Comparison of ENCODE assay signal across 9 cellular contexts in genomic region chr11:102495161-102496042, GRCh38. TPM values are rescaled to one million over a fixed set of nuclear protein-coding genes. Genes with fewer than 3 reads are reported as not detected.
DNase-seq lines count a peak whose midpoint lies in the region; ATAC-seq and TF ChIP-seq lines count a peak whose summit lies in the region.
"Had no signal": no experiment of that assay in that cellular context is flagged by ENCODE, and none has a peak within 500 bp of the region (broad histone marks: within the 10 kb centered on the region; RNA-seq: fewer than 3 reads in every experiment).

No MANE protein-coding gene starts in this region.

- H3K9me3 ChIP-seq in MM.1S (replicated peaks; ENCODE audit: insufficient read depth, low read length), result no peaks in the 10 kb centered on the region
- no peaks in the 10 kb centered on the region for H3K9me3 ChIP-seq in iPS-15b (ENCODE audit: control insufficient read depth, insufficient read depth, low read length)
- H3K9me3 ChIP-seq in smooth muscle cell (replicated peaks; ENCODE audit: low read depth), result no peaks in the 10 kb centered on the region

- H3K4me1 ChIP-seq in MM.1S (ENCODE audit: low read length), result no peaks in the 10 kb centered on the region
- no peaks in the 10 kb centered on the region for H3K4me1 ChIP-seq in iPS-15b (ENCODE audit: control insufficient read depth, insufficient read depth, low read length)
- no peaks in the 10 kb centered on the region for H3K4me1 ChIP-seq in smooth muscle cell (ENCODE audit: low read depth)

- no peak overlapping the region for H3K4me2 ChIP-seq in MM.1S (ENCODE audit: low read depth, low read length)
- H3K4me2 ChIP-seq in smooth muscle cell, result peak overlapping the region; percentile 56

- ATAC-seq in HG02571 (IDR thresholded peaks at IDR 0.05; ENCODE audit: unreplicated experiment), result peak; percentile 79

- H3K9ac ChIP-seq in MM.1S (ENCODE audit: low read length) (no peak overlapping the region), iPS-15b (ENCODE audit: low read depth, low read length) (no peak overlapping the region), smooth muscle cell (ENCODE audit: low read depth) (no peak overlapping the region)

- H3K4me1 Mint-ChIP-seq in brain, result peaks cover 11% of the 10 kb centered on the region

- H3K36me3 ChIP-seq in MM.1S (replicated peaks; ENCODE audit: insufficient read depth, low read length) (no peaks in the 10 kb centered on the region), iPS-15b (ENCODE audit: control insufficient read depth, insufficient read depth, low read length) (no peaks in the 10 kb centered on the region), smooth muscle cell (ENCODE audit: low read depth) (no peaks in the 10 kb centered on the region)

- H3F3A ChIP-seq in MM.1S (ENCODE audit: insufficient read depth, low read length), result no peaks in the 10 kb centered on the region
- no peaks in the 10 kb centered on the region for H3F3A ChIP-seq in smooth muscle cell (ENCODE audit: low read depth)

- DNase-seq in AG04449 (ENCODE audit: low read depth, low spot score) (peak; percentile 67), MM.1S (peak; percentile 76), RPMI8226 (peak; percentile 74), smooth muscle cell (lab: John Stamatoyannopoulos, UW; ENCODE audit: unreplicated experiment) (no peak)

- peak overlapping the region in 2 of 5 experiments; percentile 36 to 47 for H3K27ac Mint-ChIP-seq in brain

- POLR2A ChIA-PET in AG04449 (lab: Yijun Ruan, JAX), result no interaction called here

- H3K27me3 Mint-ChIP-seq in brain, result peaks cover 4% of the 10 kb centered on the region

- H4K20me1 ChIP-seq in MM.1S (ENCODE audit: insufficient read depth, low read length) (no peaks in the 10 kb centered on the region), smooth muscle cell (ENCODE audit: low read depth) (no peaks in the 10 kb centered on the region)

- H3K9me2 ChIP-seq in MM.1S (replicated peaks; ENCODE audit: insufficient read depth, low read length), result no peaks in the 10 kb centered on the region

- no peaks in the 10 kb centered on the region for H3K9me3 Mint-ChIP-seq in brain

- no peak overlapping the region for H3K27ac ChIP-seq in MM.1S (ENCODE audit: low read length)
- no peak overlapping the region for H3K27ac ChIP-seq in smooth muscle cell (ENCODE audit: low read depth)

- no peak overlapping the region for H3K4me3 ChIP-seq in AG04449 (ENCODE audit: low read depth, low read length)
- no peak overlapping the region for H3K4me3 ChIP-seq in MM.1S (ENCODE audit: low read length)
- H3K4me3 ChIP-seq in iPS-15b (ENCODE audit: low read depth, low read length), result peak overlapping the region; percentile 30
- H3K4me3 ChIP-seq in smooth muscle cell, result no peak overlapping the region

- no peaks in the 10 kb centered on the region for H3K36me3 Mint-ChIP-seq in brain

- H2AFZ ChIP-seq in MM.1S (ENCODE audit: low read length) (no peak overlapping the region), smooth muscle cell (ENCODE audit: low read depth) (no peak overlapping the region)

- H3K27me3 ChIP-seq in MM.1S (replicated peaks; ENCODE audit: insufficient read depth, low read length) (no peaks in the 10 kb centered on the region), iPS-15b (ENCODE audit: control insufficient read depth, insufficient read depth, low read length) (no peaks in the 10 kb centered on the region), smooth muscle cell (ENCODE audit: low read depth) (no peaks in the 10 kb centered on the region)

- H3K4me3 Mint-ChIP-seq in brain, result peak overlapping the region in 3 of 5 experiments; percentile 35 to 43 (median 38)

- CTCF ChIA-PET in AG04449 (lab: Yijun Ruan, JAX), result interaction anchor here (0.6 to 1.8 kb wide), 38 partner anchors 8 to 635 kb away, joined by 3 to 78 read pairs (median 4); no protein-coding TSS in a partner anchor

- peak; percentile 46 for TF ChIP-seq CTCF in AG04449 (IDR thresholded peaks at IDR 0.05; ENCODE audit: insufficient read depth, low read length, missing control alignments)
- TF ChIP-seq CTCF in GM12872 (IDR thresholded peaks at IDR 0.05; ENCODE audit: insufficient read depth, low read depth, low read length), result peak; percentile 58; the same call in 2 of the 3 replicates
- TF ChIP-seq CTCF in MM.1S (IDR thresholded peaks at IDR 0.05; ENCODE audit: low read length), result peak; percentile 69
- peak; percentile 81 to 89 for TF ChIP-seq CTCF in brain (conservative IDR thresholded peaks at IDR 0.05)
- TF ChIP-seq CTCF in smooth muscle cell (IDR thresholded peaks at IDR 0.05; ENCODE audit: borderline replicate concordance, insufficient read depth, poor library complexity, severe bottlenecking), result peak; percentile 72

- 43% methylated on average over 12 of the region's 12 CpGs for WGBS in smooth muscle cell (ENCODE audit: low lambda C conversion rate)

- H3K79me2 ChIP-seq in MM.1S (ENCODE audit: low read length) (no peaks in the 10 kb centered on the region), smooth muscle cell (ENCODE audit: low read depth) (no peaks in the 10 kb centered on the region)

RNA-seq across cellular contexts. Expression of gene MMP7, which starts 35.1 kb away (rescaled TPM):
- 0.32 TPM for polyA plus RNA-seq in brain (ENCODE audit: insufficient read depth, low read depth, low replicate concordance)
- total RNA-seq in smooth muscle cell, result 8.0 and 12.6 TPM in 2 replicates
- 4.3 and 16.4 TPM in 2 replicates for polyA plus RNA-seq in smooth muscle cell
- total RNA-seq: T-helper 2 cell treated with Interferon-gamma antibody and Interleukin-4, amounts not matched to agents 100 ng/mL and 5 ng/mL, for 36 hours had no signal

RNA-seq across cellular contexts. Expression of gene TMEM123, which starts 42.8 kb away (rescaled TPM):
- polyA plus RNA-seq in brain (ENCODE audit: insufficient read depth, low read depth, low replicate concordance) (70.0 TPM), smooth muscle cell (38.8 and 55.8 TPM in 2 replicates)
- 77.6 and 78.8 TPM in 2 replicates for total RNA-seq in smooth muscle cell
